8 cellular contexts compared by ENCODE assay signal in the genomic region with DNA sequence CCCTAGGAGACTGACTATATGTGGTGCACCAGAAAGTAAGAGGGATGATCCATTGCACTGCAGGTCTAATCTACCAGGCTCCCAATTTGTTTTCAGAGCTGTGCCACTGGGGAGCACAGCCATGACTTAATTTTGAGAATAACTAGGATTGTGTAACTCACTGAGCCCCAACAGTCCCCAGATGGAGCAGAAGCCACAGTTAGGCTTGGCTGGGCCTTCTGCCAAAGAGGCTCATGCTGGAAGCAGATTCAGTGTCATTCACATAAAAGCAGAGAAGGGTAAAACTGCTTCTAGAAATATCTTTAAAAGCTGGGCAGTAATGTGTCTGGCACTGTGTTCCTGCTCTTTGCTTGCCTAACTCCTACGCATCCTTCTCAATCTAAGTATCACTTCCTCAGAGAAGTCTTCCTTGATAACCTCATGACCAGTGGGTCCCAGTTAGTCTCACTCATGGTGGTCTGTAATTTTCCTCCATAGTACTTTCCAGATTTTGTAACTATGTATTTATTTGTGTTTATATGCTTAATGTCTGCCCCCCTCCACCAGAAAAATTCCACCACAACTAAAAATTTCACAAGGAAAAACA. TPM values are rescaled to one million over a fixed set of nuclear protein-coding genes. Genes with fewer than 3 reads are reported as not detected.
DNase-seq lines count a peak whose midpoint lies in the region; ATAC-seq and TF ChIP-seq lines count a peak whose summit lies in the region.

No MANE protein-coding gene starts in this region.

- no peak overlapping the region for H3K9ac ChIP-seq in mammary epithelial cell (ENCODE audit: insufficient read depth, low read length)

- H2AFZ ChIP-seq in mammary epithelial cell (ENCODE audit: low read depth, low read length): no peak overlapping the region

- H3K4me3 Mint-ChIP-seq in MCF 10A (ENCODE audit: unreplicated experiment): no peak overlapping the region

- H3K4me3 ChIP-seq in mammary epithelial cell (replicated peaks in 1 of 3; ENCODE audit: insufficient read depth in 1 of 3, low read depth in 2 of 3, low read length in 3 of 3) (no peak overlapping the region), adrenal gland (no peak overlapping the region), right lobe of liver (no peak overlapping the region), upper lobe of right lung (no peak overlapping the region)

- BruUV-seq in MCF 10A (replicated peaks; lab: Mats Ljungman, UMichigan) (no TSS peak), mammary epithelial cell (replicated peaks; lab: Mats Ljungman, UMichigan) (no TSS peak)

- no peaks in the 10 kb centered on the region for H3K27me3 Mint-ChIP-seq in MCF 10A (ENCODE audit: insufficient read depth, unreplicated experiment)

- H3K4me2 ChIP-seq in mammary epithelial cell (ENCODE audit: insufficient read depth, low read depth, low read length): no peak overlapping the region

- dilution Hi-C loops in mammary epithelial cell (cut with HindIII; ENCODE audit: low sequenced_read_pairs): no loop called here

- no peak for TF ChIP-seq CTCF in MCF 10A (IDR thresholded peaks at IDR 0.05; ENCODE audit: unreplicated experiment)
- TF ChIP-seq CTCF in mammary epithelial cell (conservative IDR thresholded peaks at IDR 0.05 in 1 of 2, IDR thresholded peaks at IDR 0.05 in 1 of 2; ENCODE audit: extremely low read depth in 1 of 2, insufficient read depth in 1 of 2, low read depth in 1 of 2, low read length in 2 of 2): no peak
- TF ChIP-seq CTCF in adrenal gland (IDR thresholded peaks at IDR 0.05): no peak
- TF ChIP-seq CTCF in right lobe of liver (IDR thresholded peaks at IDR 0.05): no peak
- TF ChIP-seq CTCF in upper lobe of right lung (IDR thresholded peaks at IDR 0.05): no peak

- no peak overlapping the region for H3K27ac ChIP-seq in mammary epithelial cell (ENCODE audit: insufficient read depth, low read depth, low read length)
- H3K27ac ChIP-seq in adrenal gland: peak overlapping the region in 2 of 5 donors; percentile 66 to 76
- peak overlapping the region; percentile 27 to 42 (median 41) for H3K27ac ChIP-seq in right lobe of liver
- peak overlapping the region; percentile 76 for H3K27ac ChIP-seq in upper lobe of right lung

- no peaks in the 10 kb centered on the region for H3K9me3 ChIP-seq in mammary epithelial cell (replicated peaks; ENCODE audit: insufficient read depth, low read length)
- no peaks in the 10 kb centered on the region for H3K9me3 ChIP-seq in adrenal gland (replicated peaks in 1 of 3)
- no peaks in the 10 kb centered on the region for H3K9me3 ChIP-seq in right lobe of liver
- H3K9me3 ChIP-seq in upper lobe of right lung: no peaks in the 10 kb centered on the region

- peaks cover 31% of the 10 kb centered on the region for H3K36me3 Mint-ChIP-seq in MCF 10A (ENCODE audit: insufficient read depth, unreplicated experiment)

- H3K36me3 ChIP-seq in mammary epithelial cell (ENCODE audit: insufficient read depth, low read length) (peaks cover 8% of the 10 kb centered on the region), adrenal gland (replicated peaks in 1 of 2) (peaks cover 0 to 11% of the 10 kb centered on the region in 2 donors), right lobe of liver (peaks cover 0 to 25% (median 7%) of the 10 kb centered on the region in 4 donors), upper lobe of right lung (peaks cover 22% of the 10 kb centered on the region)

- intact Hi-C loops in MCF 10A (cut with micrococcal nuclease) (no loop called here), mammary epithelial cell (cut with micrococcal nuclease) (no loop called here), adrenal gland (cut with DNase I) (loop anchor here in 1 of 2 donors (10.0 kb wide), 1 partner anchor 61 kb away; a partner anchor contains a TSS), right lobe of liver (cut with DNase I) (no loop called here), upper lobe of right lung (cut with DNase I) (no loop called here)

- WGBS in mammary epithelial cell (ENCODE audit: low coverage, missing lambda C conversion rate): 100% methylated on average over 1 of the region's 1 CpG
- 50 to 71% (median 59%) methylated on average over 1 of the region's 1 CpG for WGBS in adrenal gland, 4 donors
- 38% methylated on average over 1 of the region's 1 CpG for WGBS in right lobe of liver (ENCODE audit: insufficient coverage, low coverage, low lambda C conversion rate, missing lambda C conversion rate)

- H3K9me3 Mint-ChIP-seq in MCF 10A (ENCODE audit: unreplicated experiment): no peaks in the 10 kb centered on the region

- H4K20me1 ChIP-seq in mammary epithelial cell (ENCODE audit: insufficient read depth, low read length): no peaks in the 10 kb centered on the region

- DNase-seq in MCF 10A (ENCODE audit: unreplicated experiment) (peak; percentile 49), mammary epithelial cell (no peak), adrenal gland (peak; percentile 48 to 84 (median 60)), right lobe of liver (peak in 1 of 3 donors; percentile 38), upper lobe of right lung (no peak), activated gamma-delta T cell treated with Interleukin-2 at 50 U/mL for 16 hours (no peak)

- in situ Hi-C loops in mammary epithelial cell (cut with MboI; ENCODE audit: low sequenced_read_pairs in 2 of 2): no loop called here

- TF ChIP-seq POLR2A in adrenal gland (IDR thresholded peaks at IDR 0.05): no peak
- no peak for TF ChIP-seq POLR2A in right lobe of liver (IDR thresholded peaks at IDR 0.05)

- H3K79me2 ChIP-seq in mammary epithelial cell (ENCODE audit: insufficient read depth, low read length): peaks cover 58% of the 10 kb centered on the region

- peaks cover 16% of the 10 kb centered on the region for H3K4me1 Mint-ChIP-seq in MCF 10A (ENCODE audit: insufficient read depth, unreplicated experiment)

- CTCF ChIA-PET in MCF 10A (lab: Yijun Ruan, JAX) (interaction anchor here (0.6 to 7.4 kb wide), 3 partner anchors 13 to 55 kb away, joined by 3 to 118 read pairs (median 97); no protein-coding TSS in a partner anchor), mammary epithelial cell (lab: Charles Lee; ENCODE audit: low non-redundant PET) (no interaction called here)

- H3K27ac Mint-ChIP-seq in MCF 10A (ENCODE audit: low read depth, unreplicated experiment): peak overlapping the region; percentile 64

- peak in 2 of 4 donors; percentile 12 to 37 for ATAC-seq in right lobe of liver
- ATAC-seq in upper lobe of right lung: peak; percentile 69
- no peak for ATAC-seq in HG03039 (IDR thresholded peaks at IDR 0.05; ENCODE audit: unreplicated experiment)
- ATAC-seq in GM21786 (IDR thresholded peaks at IDR 0.05; ENCODE audit: unreplicated experiment): no peak

- POLR2A ChIA-PET in MCF 10A (lab: Yijun Ruan, JAX): interaction anchor here (0.7 to 2.1 kb wide), 2 partner anchors 14 to 36 kb away, joined by 3 to 7 read pairs; no protein-coding TSS in a partner anchor

- H3K4me1 ChIP-seq in mammary epithelial cell (ENCODE audit: insufficient read depth, low read length) (no peaks in the 10 kb centered on the region), adrenal gland (replicated peaks in 1 of 2) (peaks cover 0 to 21% of the 10 kb centered on the region in 2 donors), right lobe of liver (peaks cover 0 to 6% (median 0%) of the 10 kb centered on the region in 4 donors), upper lobe of right lung (peaks cover 40% of the 10 kb centered on the region)

- H3K27me3 ChIP-seq in mammary epithelial cell (ENCODE audit: insufficient read depth, low read length) (no peaks in the 10 kb centered on the region), adrenal gland (no peaks in the 10 kb centered on the region), right lobe of liver (no peaks in the 10 kb centered on the region), upper lobe of right lung (no peaks in the 10 kb centered on the region)

RNA-seq across cellular contexts. Expression of a gene that starts 20.3 kb away (rescaled TPM):
- total RNA-seq in MCF 10A (2022) (44.0 and 47.4 TPM in 2 replicates), mammary epithelial cell (10 to 100 TPM; 13.2 to 21.3 TPM), adrenal gland (10 to 100 TPM; 23.7 to 31.2 (median 26.8) TPM), right lobe of liver (10 to 100 TPM; 22.7 to 45.5 (median 29.0) TPM), upper lobe of right lung (78.9 TPM)
- polyA plus RNA-seq in mammary epithelial cell (10.5 TPM), adrenal gland (10 to 100 TPM in 2 of 3 donors, 1 to 10 TPM in 1; 9.8 to 20.4 (median 11.1) TPM)
- 50.5 TPM for polyA minus RNA-seq in mammary epithelial cell

RNA-seq across cellular contexts. Expression of a gene that starts 32.3 kb away (rescaled TPM):
- 42.3 and 49.8 TPM in 2 replicates for total RNA-seq in MCF 10A (2022)
- total RNA-seq in mammary epithelial cell: 10 to 100 TPM; 10.8 to 34.9 TPM
- 55.3 TPM for polyA plus RNA-seq in mammary epithelial cell
- 24.0 TPM for polyA minus RNA-seq in mammary epithelial cell
- total RNA-seq in adrenal gland: 10 to 100 TPM; 13.2 to 42.1 (median 34.9) TPM
- polyA plus RNA-seq in adrenal gland: 10 to 100 TPM; 33.5 to 48.7 (median 39.9) TPM
- 10 to 100 TPM; 15.2 to 42.0 (median 22.3) TPM for total RNA-seq in right lobe of liver
- 39.4 TPM for total RNA-seq in upper lobe of right lung

RNA-seq across cellular contexts. Expression of a gene that starts 42.0 kb away (rescaled TPM):
- total RNA-seq in MCF 10A (2022) (4.8 and 5.7 TPM in 2 replicates), mammary epithelial cell (1 to 10 TPM; 9.2 to 10.0 TPM), adrenal gland (100 to 1,000 TPM in 3 of 8 donors, 10 to 100 TPM in 5; 17.6 to 185 (median 71.5) TPM), right lobe of liver (10 to 100 TPM in 2 of 6 experiments, 1 to 10 TPM in 4; 3.2 to 20.6 (median 5.1) TPM), upper lobe of right lung (27.2 TPM)
- polyA plus RNA-seq in mammary epithelial cell (1.9 TPM), adrenal gland (100 to 1,000 TPM in 1 of 3 donors, 10 to 100 TPM in 1, not detected in 1; 59.5 to 105 TPM)
- polyA minus RNA-seq in mammary epithelial cell: not detected

RNA-seq across cellular contexts. Expression of a gene that starts 59.2 kb away (rescaled TPM):
- 3.2 and 3.3 TPM in 2 replicates for total RNA-seq in MCF 10A (2022)
- total RNA-seq in mammary epithelial cell: 10 to 100 TPM in 1 of 2 donors, 1 to 10 TPM in 1; 7.8 to 26.0 TPM
- polyA plus RNA-seq in mammary epithelial cell: 6.3 TPM
- 6.4 TPM for polyA minus RNA-seq in mammary epithelial cell
- 1 to 10 TPM in 5 of 8 donors, under 1 TPM in 3; 0.69 to 3.0 (median 1.7) TPM for total RNA-seq in adrenal gland
- 10 to 100 TPM in 1 of 3 donors, 1 to 10 TPM in 1, under 1 TPM in 1; 0.73 to 18.4 (median 1.8) TPM for polyA plus RNA-seq in adrenal gland
- 1 to 10 TPM in 4 of 6 experiments, under 1 TPM in 2; 0.50 to 5.1 (median 1.2) TPM for total RNA-seq in right lobe of liver
- 10.2 TPM for total RNA-seq in upper lobe of right lung

Comparison
In these comparisons a context has a peak if more than half of its experiments do, and no peak if none do; other contexts are left out.
1. DNase-seq: peak in MCF 10A (single experiment) and adrenal gland (7 of 7); none in mammary epithelial cell (single experiment), upper lobe of right lung (single experiment) and activated gamma-delta T cell treated with Interleukin-2 at 50 U/mL for 16 hours (single experiment).